In the genomic region with DNA sequence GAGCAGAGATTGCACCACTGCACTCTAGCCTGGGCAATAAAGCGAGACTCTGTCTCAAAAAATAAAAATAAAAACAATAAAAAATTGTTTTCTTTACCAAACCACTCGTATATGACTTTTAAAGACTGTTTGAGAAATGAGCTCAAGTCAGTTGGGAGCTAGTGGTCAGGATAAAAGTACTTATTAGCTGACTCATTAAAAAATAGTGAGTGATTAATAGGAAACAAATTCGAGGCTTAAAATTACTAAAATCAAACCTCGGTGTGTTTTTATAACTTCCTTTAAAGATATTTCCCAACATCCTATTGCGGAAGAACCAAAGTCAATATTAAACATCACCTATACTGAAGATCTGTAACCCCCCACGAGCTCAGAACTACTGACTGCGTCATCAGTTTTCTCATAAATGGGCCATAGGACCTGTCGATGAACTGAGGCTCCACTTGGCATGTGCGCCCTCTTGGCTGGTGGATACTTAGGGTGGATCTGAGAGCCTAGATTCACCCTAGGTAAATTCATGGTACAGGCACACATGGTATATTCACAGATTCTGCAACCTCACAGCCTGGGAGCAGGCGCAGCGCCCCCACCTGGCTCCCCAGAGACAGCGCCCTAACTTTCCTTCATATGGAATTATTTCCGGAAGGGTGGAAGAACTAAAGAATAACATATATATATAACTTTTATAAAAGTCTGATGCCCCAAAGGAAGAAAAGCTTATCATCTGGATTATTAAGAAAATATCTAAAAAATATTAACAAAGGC, we compare ENCODE assay signal across 17 cellular contexts. TPM values are rescaled to one million over a fixed set of nuclear protein-coding genes. Genes with fewer than 3 reads are reported as not detected.
DNase-seq lines count a peak whose midpoint lies in the region; ATAC-seq and TF ChIP-seq lines count a peak whose summit lies in the region.
"Had no signal": no experiment of that assay in that cellular context is flagged by ENCODE, and none has a peak within 500 bp of the region (broad histone marks: within the 10 kb centered on the region; RNA-seq: fewer than 3 reads in every experiment).

No MANE protein-coding gene starts in this region.

- POLR2A ChIA-PET in OCI-LY7 (lab: Charles Lee), result interaction anchor here (0.5 to 1.0 kb wide), 2 partner anchors 9 to 11 kb away, joined by 3 read pairs; no protein-coding TSS in a partner anchor

- TF ChIP-seq EP300 in esophagus muscularis mucosa (IDR thresholded peaks at IDR 0.05), result no peak

- H2AFZ ChIP-seq in OCI-LY7 (ENCODE audit: low read length), result no peak overlapping the region

- no TSS peak for BruUV-seq in OCI-LY7 (replicated peaks; lab: Mats Ljungman, UMichigan)

- WGBS in esophagus muscularis mucosa, result 90% methylated on average over 12 of the region's 13 CpGs

- intact Hi-C loops in OCI-LY7 (cut with micrococcal nuclease; ENCODE audit: unreplicated experiment), result no loop called here
- intact Hi-C loops in esophagus muscularis mucosa (cut with DNase I), result no loop called here

- TF ChIP-seq POLR2A in esophagus muscularis mucosa (IDR thresholded peaks at IDR 0.05; ENCODE audit: low read depth), result no peak

- peaks cover 0 to 25% (median 12%) of the 10 kb centered on the region in 4 donors for H3K27me3 ChIP-seq in esophagus muscularis mucosa

- peaks cover 97% of the 10 kb centered on the region for H3K36me3 ChIP-seq in OCI-LY7 (ENCODE audit: insufficient read depth, low read length)
- no peaks in the 10 kb centered on the region for H3K36me3 ChIP-seq in esophagus muscularis mucosa
- H3K36me3 ChIP-seq: suprapubic skin had no signal

- H3K27ac ChIP-seq in 22Rv1 (no peak overlapping the region), OCI-LY7 (ENCODE audit: low read depth, low read length, poor library complexity, severe bottlenecking) (no peak overlapping the region), epithelial cell of prostate (peak overlapping the region; percentile 1), esophagus muscularis mucosa (replicated peaks in 1 of 4) (no peak overlapping the region)
- H3K27ac ChIP-seq: suprapubic skin had no signal

- ATAC-seq in GM18511 (IDR thresholded peaks at IDR 0.05; ENCODE audit: unreplicated experiment) (no peak), GM21381 (IDR thresholded peaks at IDR 0.05; ENCODE audit: unreplicated experiment) (no peak)
- ATAC-seq: activated naive CD8-positive, alpha-beta T cell treated with anti-CD3 and anti-CD28 coated beads, Interleukin-2, amount 50 U/mL, for 24 hours had no signal

- no peak overlapping the region for H3K4me2 ChIP-seq in OCI-LY7 (ENCODE audit: low read length)

- no peaks in the 10 kb centered on the region for H3K9me2 ChIP-seq in OCI-LY7 (ENCODE audit: insufficient read depth, low read length)

- no peak overlapping the region for H3K4me3 ChIP-seq in GM12864 (ENCODE audit: low read depth, low read length)
- H3K4me3 ChIP-seq in OCI-LY7 (ENCODE audit: low read depth, low read length, poor library complexity, severe bottlenecking), result no peak overlapping the region
- no peak overlapping the region for H3K4me3 ChIP-seq in esophagus muscularis mucosa
- H3K4me3 ChIP-seq: suprapubic skin had no signal

- peak; percentile 45 for TF ChIP-seq CTCF in 22Rv1 (IDR thresholded peaks at IDR 0.05)
- peak; percentile 24 for TF ChIP-seq CTCF in GM12864 (IDR thresholded peaks at IDR 0.05; ENCODE audit: low read depth, low read length, missing control alignments)
- TF ChIP-seq CTCF in OCI-LY7 (conservative IDR thresholded peaks at IDR 0.05; ENCODE audit: low read length), result peak; percentile 73
- TF ChIP-seq CTCF in esophagus muscularis mucosa (IDR thresholded peaks at IDR 0.05), result no peak

- H3K9me3 ChIP-seq in OCI-LY7 (ENCODE audit: low read length) (no peaks in the 10 kb centered on the region), esophagus muscularis mucosa (no peaks in the 10 kb centered on the region)
- H3K9me3 ChIP-seq: suprapubic skin had no signal

- CTCF ChIA-PET in OCI-LY7 (lab: Charles Lee; ENCODE audit: unreplicated experiment), result no interaction called here

- H3K79me2 ChIP-seq in OCI-LY7 (ENCODE audit: insufficient read depth, low read depth, low read length), result peaks cover 62% of the 10 kb centered on the region

- peaks cover 35% of the 10 kb centered on the region for H4K20me1 ChIP-seq in OCI-LY7 (ENCODE audit: insufficient read depth, low read length)

- DNase-seq in GM12864 (ENCODE audit: low read depth) (no peak), OCI-LY7 (ENCODE audit: low spot score) (no peak), epithelial cell of prostate (ENCODE audit: low read depth, low spot score) (no peak), NCI-H446 treated with DMSO at 0.1 percent for 48 hours (lab: John Stamatoyannopoulos, UW) (no peak), esophagus muscularis mucosa (ENCODE audit: extremely low spot score) (no peak)
- DNase-seq: activated CD4-positive, alpha-beta T cell treated with anti-CD3 and anti-CD28 coated beads for 1 hour; activated naive CD8-positive, alpha-beta T cell treated with anti-CD3 and anti-CD28 coated beads, Interleukin-2, amount 50 U/mL, for 24 hours; activated T-cell treated with anti-CD3 and anti-CD28 coated beads for 4 hours; GOT3; NCI-H1930; NCI-H524 treated with DMSO at 0.1 percent for 48 hours; nucleus accumbens; stimulated activated CD4-positive, alpha-beta T cell treated with anti-CD3 and anti-CD28 coated beads, Interleukin-12 subunit alpha, Interleukin-12 subunit beta, amount 100 ng/mL, for 4 hours had no signal

- H3K4me1 ChIP-seq in OCI-LY7 (ENCODE audit: insufficient read depth, low read length, poor library complexity, severe bottlenecking) (peaks cover 4% of the 10 kb centered on the region), esophagus muscularis mucosa (no peaks in the 10 kb centered on the region)
- H3K4me1 ChIP-seq: suprapubic skin had no signal

RNA-seq across cellular contexts. Expression of a gene that starts 9.2 kb away (rescaled TPM):
- total RNA-seq in OCI-LY7 (2014; rRNA removed; shearing (Covaris generic)), result 139 and 165 TPM in 2 replicates
- total RNA-seq in OCI-LY7 (2022), result 192 and 217 TPM in 2 replicates
- total RNA-seq in esophagus muscularis mucosa, result 1 to 10 TPM in 1 of 4 donors, under 1 TPM in 3; 0.17 to 1.2 (median 0.87) TPM

Comparison
In these comparisons a context has a peak if more than half of its experiments do, and no peak if none do; other contexts are left out.
1. CTCF ChIP-seq: peak in 22Rv1 (single experiment), GM12864 (single experiment) and OCI-LY7 (single experiment); none in esophagus muscularis mucosa (0 of 3).
2. RNA of a gene that starts 9.2 kb away (total RNA-seq): 139 to 217 TPM in OCI-LY7; 0.17 to 1.2 TPM in esophagus muscularis mucosa; every median in the first group is over 10 times any median in the second.